Comparison of ENCODE assay signal across 31 cellular contexts in genomic region chr12:92196368-92196767, GRCh38.
"Had no signal": no experiment of that assay in that cellular context is flagged by ENCODE, and none has a peak within 500 bp of the region (broad histone marks: within the 10 kb centered on the region; RNA-seq: fewer than 3 reads in every experiment).

No MANE protein-coding gene starts in this region.

- H3K9me3 ChIP-seq: adrenal gland, body of pancreas, gastroesophageal sphincter had no signal

- ATAC-seq: activated CD8-positive, alpha-beta memory T cell treated with anti-CD3 and anti-CD28 coated beads, Interleukin-2, amount 10 ng/mL, durations not matched to agents 7 days and 5 days; activated CD8-positive, alpha-beta T cell treated with anti-CD3 and anti-CD28 coated beads, Interleukin-2, amount 10 ng/mL, durations not matched to agents 7 days and 5 days; activated naive CD8-positive, alpha-beta T cell treated with anti-CD3 and anti-CD28 coated beads, Interleukin-2, amount 50 U/mL, for 24 hours; body of pancreas; effector memory CD8-positive, alpha-beta T cell; gastroesophageal sphincter; heart right ventricle had no signal

- H3K36me3 Mint-ChIP-seq: activated naive CD4-positive, alpha-beta T cell treated with anti-CD3 and anti-CD28 coated beads, Interleukin-2, amount 50 U/mL, for 24 hours; activated naive CD8-positive, alpha-beta T cell treated with anti-CD3 and anti-CD28 coated beads for 36 hours had no signal

- H3K27ac Mint-ChIP-seq: activated CD4-positive, alpha-beta memory T cell treated with anti-CD3 and anti-CD28 coated beads for 36 hours; activated CD8-positive, alpha-beta memory T cell treated with anti-CD3 and anti-CD28 coated beads, Interleukin-2, amount 10 ng/mL, durations not matched to agents 7 days and 5 days; activated CD8-positive, alpha-beta T cell treated with anti-CD3 and anti-CD28 coated beads, Interleukin-2, amount 10 ng/mL, durations not matched to agents 7 days and 5 days; activated naive CD4-positive, alpha-beta T cell treated with anti-CD3 and anti-CD28 coated beads for 36 hours; activated naive CD4-positive, alpha-beta T cell treated with anti-CD3 and anti-CD28 coated beads, Interleukin-2, amount 50 U/mL, for 24 hours; activated naive CD8-positive, alpha-beta T cell treated with anti-CD3 and anti-CD28 coated beads for 36 hours; activated naive CD8-positive, alpha-beta T cell treated with anti-CD3 and anti-CD28 coated beads, Interleukin-2, amount 50 U/mL, for 24 hours; activated T-helper 1 cell treated with anti-CD3 and anti-CD28 coated beads, Interleukin-12 subunit alpha, Interleukin-12 subunit beta, Interleukin-2, Interleukin-4 antibody, amounts not matched to agents 30 ng/mL and 10 ng/mL and 1 ng/mL, durations not matched to agents 14 hours and 24 hours and 36 hours; activated T-helper 2 cell treated with anti-CD3 and anti-CD28 coated beads, Interferon-gamma antibody, Interleukin-2, Interleukin-4, amounts not matched to agents 10 μg/mL and 5 μg/mL and 100 μg/mL, durations not matched to agents 14 hours and 24 hours and 36 hours; effector memory CD8-positive, alpha-beta T cell had no signal

- H3K4me1 Mint-ChIP-seq: activated CD8-positive, alpha-beta memory T cell treated with anti-CD3 and anti-CD28 coated beads, Interleukin-2, amount 10 ng/mL, durations not matched to agents 7 days and 5 days had no signal

- H3K27me3 Mint-ChIP-seq: activated CD4-positive, alpha-beta memory T cell treated with anti-CD3 and anti-CD28 coated beads for 36 hours; activated CD8-positive, alpha-beta memory T cell treated with anti-CD3 and anti-CD28 coated beads, Interleukin-2, amount 10 ng/mL, durations not matched to agents 7 days and 5 days; activated naive CD4-positive, alpha-beta T cell treated with anti-CD3 and anti-CD28 coated beads, Interleukin-2, amount 50 U/mL, for 24 hours; activated naive CD8-positive, alpha-beta T cell treated with anti-CD3 and anti-CD28 coated beads for 36 hours; activated naive CD8-positive, alpha-beta T cell treated with anti-CD3 and anti-CD28 coated beads, Interleukin-2, amount 50 U/mL, for 24 hours; effector memory CD8-positive, alpha-beta T cell had no signal

- H3K4me3 Mint-ChIP-seq: activated CD4-positive, alpha-beta memory T cell treated with anti-CD3 and anti-CD28 coated beads for 36 hours; activated CD8-positive, alpha-beta memory T cell treated with anti-CD3 and anti-CD28 coated beads, Interleukin-2, amount 10 ng/mL, durations not matched to agents 7 days and 5 days; activated CD8-positive, alpha-beta T cell treated with anti-CD3 and anti-CD28 coated beads, Interleukin-2, amount 10 ng/mL, durations not matched to agents 7 days and 5 days; activated naive CD4-positive, alpha-beta T cell treated with anti-CD3 and anti-CD28 coated beads for 36 hours; activated naive CD4-positive, alpha-beta T cell treated with anti-CD3 and anti-CD28 coated beads, Interleukin-2, amount 50 U/mL, for 24 hours; activated naive CD8-positive, alpha-beta T cell treated with anti-CD3 and anti-CD28 coated beads for 36 hours; activated naive CD8-positive, alpha-beta T cell treated with anti-CD3 and anti-CD28 coated beads, Interleukin-2, amount 50 U/mL, for 24 hours; activated T-helper 1 cell treated with anti-CD3 and anti-CD28 coated beads, Interleukin-12 subunit alpha, Interleukin-12 subunit beta, Interleukin-2, Interleukin-4 antibody, amounts not matched to agents 30 ng/mL and 10 ng/mL and 1 ng/mL, durations not matched to agents 14 hours and 24 hours and 36 hours; effector memory CD8-positive, alpha-beta T cell had no signal

- DNase-seq: activated CD4-positive, alpha-beta memory T cell treated with anti-CD3 and anti-CD28 coated beads for 36 hours; activated CD4-positive, alpha-beta T cell treated with anti-CD3 and anti-CD28 coated beads for 1 hour; activated CD4-positive, alpha-beta T cell treated with anti-CD3 and anti-CD28 coated beads for 48 hours; activated CD4-positive, alpha-beta T cell treated with anti-CD3 and anti-CD28 coated beads, Interleukin-2, amount 50 U/mL, for 1 hour; activated CD8-positive, alpha-beta memory T cell treated with anti-CD3 and anti-CD28 coated beads, Interleukin-2, amount 10 ng/mL, durations not matched to agents 7 days and 5 days; activated CD8-positive, alpha-beta memory T cell treated with anti-CD3 and anti-CD28 coated beads, Interleukin-2, amount 50 U/mL, for 4 hours; activated CD8-positive, alpha-beta T cell treated with anti-CD3 and anti-CD28 coated beads, Interleukin-2, amount 10 ng/mL, durations not matched to agents 7 days and 5 days; activated effector memory CD4-positive, alpha-beta T cell treated with anti-CD3 and anti-CD28 coated beads, Interleukin-2, amount 50 U/mL, for 16 hours; activated naive CD4-positive, alpha-beta T cell treated with anti-CD3 and anti-CD28 coated beads for 36 hours; activated naive CD8-positive, alpha-beta T cell treated with anti-CD3 and anti-CD28 coated beads for 36 hours; activated naive CD8-positive, alpha-beta T cell treated with anti-CD3 and anti-CD28 coated beads, Interleukin-2, amount 50 U/mL, for 24 hours; activated T-cell treated with anti-CD3 and anti-CD28 coated beads, Interleukin-2, amount 50 U/mL, for 1 hour; activated T-cell treated with anti-CD3 and anti-CD28 coated beads, Interleukin-2, amount 50 U/mL, for 48 hours; adrenal gland; amygdala; aorta; body of pancreas; caudate nucleus; cortex of kidney; dermis blood vessel endothelial cell; effector CD4-positive, alpha-beta T cell; effector memory CD8-positive, alpha-beta T cell; erythroblast; esophagus squamous epithelium; foreskin melanocyte; heart right ventricle; T-helper 2 cell had no signal

- H3K9me3 Mint-ChIP-seq: activated naive CD4-positive, alpha-beta T cell treated with anti-CD3 and anti-CD28 coated beads for 36 hours; effector memory CD8-positive, alpha-beta T cell had no signal
